ENCODE assay signal across 2 cellular contexts in the genomic region with DNA sequence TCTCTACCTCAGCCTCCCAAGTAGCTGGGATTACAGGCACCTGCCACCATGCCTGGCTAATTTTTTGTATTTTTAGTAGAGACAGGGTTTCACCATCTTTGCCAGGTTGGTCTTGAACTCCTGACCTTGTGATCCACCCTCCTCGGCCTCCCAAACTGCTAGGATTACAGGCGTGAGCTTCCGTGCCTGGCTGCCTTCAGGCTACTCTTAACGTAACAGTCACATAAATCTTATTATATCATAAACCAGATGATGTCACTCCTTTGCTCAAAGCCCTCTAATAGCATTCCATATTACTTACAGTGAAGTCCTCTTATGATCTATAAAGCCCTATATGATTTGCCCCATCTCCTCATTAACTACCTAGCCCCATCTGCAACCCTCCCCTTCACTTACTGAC. TPM values are rescaled to one million over a fixed set of nuclear protein-coding genes. Genes with fewer than 3 reads are reported as not detected.
"Had no signal": no experiment of that assay in that cellular context is flagged by ENCODE, and none has a peak within 500 bp of the region (broad histone marks: within the 10 kb centered on the region; RNA-seq: fewer than 3 reads in every experiment).

No MANE protein-coding gene starts in this region.

RNA-seq across cellular contexts. Expression of gene MYCT1, which starts 51.0 kb away (rescaled TPM):
- total RNA-seq: G401, GM12878 had no signal
